8 cellular contexts compared by ENCODE assay signal in the genomic region with DNA sequence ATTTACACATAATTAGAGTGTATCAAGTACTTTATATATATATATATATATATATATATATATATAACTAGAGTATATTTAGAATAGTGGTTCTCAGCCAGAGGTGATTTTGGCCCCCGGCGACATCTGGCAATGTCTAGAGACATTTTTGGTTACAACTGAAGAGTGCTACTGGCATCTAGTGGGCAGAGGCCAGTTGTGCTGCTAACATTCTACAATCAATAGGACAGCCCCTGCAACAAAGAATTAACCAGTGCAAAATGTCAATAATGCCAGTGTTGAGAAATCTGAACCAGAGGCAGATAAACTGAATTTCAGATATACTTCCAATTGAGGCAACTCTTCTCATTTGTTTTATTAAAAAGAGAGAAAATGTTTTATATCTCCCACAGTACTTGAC. TPM values are rescaled to one million over a fixed set of nuclear protein-coding genes. Genes with fewer than 3 reads are reported as not detected.
DNase-seq lines count a peak whose midpoint lies in the region; ATAC-seq, FAIRE-seq and TF ChIP-seq lines count a peak whose summit lies in the region.

No MANE protein-coding gene starts in this region.

- H3K79me2 ChIP-seq in OCI-LY3 (ENCODE audit: low read length) = peaks cover 80% of the 10 kb centered on the region

- DNase-seq in stimulated activated naive CD8-positive, alpha-beta T cell treated with anti-CD3 and anti-CD28 coated beads, Interleukin-15, amount 100 ng/mL, for 72 hours = no peak
- no peak for DNase-seq in stimulated activated naive CD8-positive, alpha-beta T cell treated with anti-CD3 and anti-CD28 coated beads, Interleukin-15, Interleukin-2, amounts not matched to agents 100 U/mL and 50 U/mL, for 24 hours
- DNase-seq in coronary artery (ENCODE audit: low spot score) = no peak
- peak in 7 of 10 donors; percentile 5 to 63 (median 22) for DNase-seq in naive thymus-derived CD8-positive, alpha-beta T cell
- DNase-seq in HTR-8/SVneo (ENCODE audit: insufficient read length, low spot score) = no peak

- peak; percentile 58 for ATAC-seq in stimulated activated naive CD8-positive, alpha-beta T cell treated with anti-CD3 and anti-CD28 coated beads, Interleukin-15, amount 100 ng/mL, for 72 hours
- no peak for ATAC-seq in stimulated activated naive CD8-positive, alpha-beta T cell treated with anti-CD3 and anti-CD28 coated beads, Interleukin-15, Interleukin-2, amounts not matched to agents 100 U/mL and 50 U/mL, for 24 hours
- peak; percentile 76 for ATAC-seq in HG02678 (IDR thresholded peaks at IDR 0.05; ENCODE audit: unreplicated experiment)
- peak; percentile 65 to 72 for ATAC-seq in naive thymus-derived CD8-positive, alpha-beta T cell
- ATAC-seq in GM19328 (IDR thresholded peaks at IDR 0.05; ENCODE audit: unreplicated experiment) = no peak

- peaks cover 86% of the 10 kb centered on the region for H3K36me3 ChIP-seq in OCI-LY3 (replicated peaks; ENCODE audit: low read depth, low read length)

- FAIRE-seq in HTR-8/SVneo (lab: Jason Lieb, UNC) = no peak

- H3K27ac ChIP-seq in OCI-LY3 (ENCODE audit: low read length) (no peak overlapping the region), coronary artery (no peak overlapping the region)

- peaks cover 4 to 90% (median 22%) of the 10 kb centered on the region in 3 donors for H3K36me3 Mint-ChIP-seq in naive thymus-derived CD8-positive, alpha-beta T cell

- peaks cover 37% of the 10 kb centered on the region for H3K4me1 Mint-ChIP-seq in stimulated activated naive CD8-positive, alpha-beta T cell treated with anti-CD3 and anti-CD28 coated beads, Interleukin-15, amount 100 ng/mL, for 72 hours
- peaks cover 9 to 68% (median 52%) of the 10 kb centered on the region in 4 donors for H3K4me1 Mint-ChIP-seq in naive thymus-derived CD8-positive, alpha-beta T cell

- no peak overlapping the region for H3K4me2 ChIP-seq in OCI-LY3 (ENCODE audit: low read length)

- TF ChIP-seq CTCF in OCI-LY3 (IDR thresholded peaks at IDR 0.05; ENCODE audit: low read depth, low read length) (peak; percentile 44; the same call in 1 of the 2 replicates), coronary artery (IDR thresholded peaks at IDR 0.05) (peak; percentile 21)

- no peak overlapping the region for H3K9ac ChIP-seq in OCI-LY3 (ENCODE audit: low read length)

- H3K27ac Mint-ChIP-seq in stimulated activated naive CD8-positive, alpha-beta T cell treated with anti-CD3 and anti-CD28 coated beads, Interleukin-15, amount 100 ng/mL, for 72 hours = no peak overlapping the region
- H3K27ac Mint-ChIP-seq in naive thymus-derived CD8-positive, alpha-beta T cell = no peak overlapping the region

- H3K4me3 ChIP-seq in OCI-LY3 (ENCODE audit: low read length) (no peak overlapping the region), coronary artery (no peak overlapping the region)

- H3K27me3 Mint-ChIP-seq in stimulated activated naive CD8-positive, alpha-beta T cell treated with anti-CD3 and anti-CD28 coated beads, Interleukin-15, amount 100 ng/mL, for 72 hours = no peaks in the 10 kb centered on the region
- H3K27me3 Mint-ChIP-seq in naive thymus-derived CD8-positive, alpha-beta T cell = no peaks in the 10 kb centered on the region

- no peak overlapping the region for H2AFZ ChIP-seq in OCI-LY3 (ENCODE audit: low read depth, low read length)

- H3K27me3 ChIP-seq in OCI-LY3 (ENCODE audit: low read depth, low read length) = no peaks in the 10 kb centered on the region

- peaks cover 57% of the 10 kb centered on the region for H4K20me1 ChIP-seq in OCI-LY3 (ENCODE audit: insufficient read depth, low read length)

- peaks cover 23% of the 10 kb centered on the region for H3K4me1 ChIP-seq in OCI-LY3 (ENCODE audit: low read length)

- H3K4me3 Mint-ChIP-seq in stimulated activated naive CD8-positive, alpha-beta T cell treated with anti-CD3 and anti-CD28 coated beads, Interleukin-15, amount 100 ng/mL, for 72 hours = no peak overlapping the region
- peak overlapping the region in 1 of 10 donors; percentile 7 for H3K4me3 Mint-ChIP-seq in naive thymus-derived CD8-positive, alpha-beta T cell

- POLR2A ChIA-PET in naive thymus-derived CD8-positive, alpha-beta T cell (lab: Charles Lee) = no interaction called here

- H3K9me3 ChIP-seq in OCI-LY3 (ENCODE audit: insufficient read depth, low read length) = peaks cover 10% of the 10 kb centered on the region; the same call in 1 of the 2 replicates

- H3K9me3 Mint-ChIP-seq in stimulated activated naive CD8-positive, alpha-beta T cell treated with anti-CD3 and anti-CD28 coated beads, Interleukin-15, amount 100 ng/mL, for 72 hours = no peaks in the 10 kb centered on the region
- H3K9me3 Mint-ChIP-seq in naive thymus-derived CD8-positive, alpha-beta T cell = no peaks in the 10 kb centered on the region

RNA-seq across cellular contexts. Expression of a gene that starts 8.9 kb away (rescaled TPM):
- total RNA-seq in naive thymus-derived CD8-positive, alpha-beta T cell = 10 to 100 TPM; 30.4 to 32.1 TPM
- 1 to 10 TPM; 7.2 to 8.9 (median 8.8) TPM for polyA plus RNA-seq in naive thymus-derived CD8-positive, alpha-beta T cell

Comparison
In these comparisons a context has a peak if more than half of its experiments do, and no peak if none do; other contexts are left out.
1. ATAC-seq: peak in stimulated activated naive CD8-positive, alpha-beta T cell treated with anti-CD3 and anti-CD28 coated beads, Interleukin-15, amount 100 ng/mL, for 72 hours (single experiment), HG02678 (single experiment) and naive thymus-derived CD8-positive, alpha-beta T cell (2 of 2); none in stimulated activated naive CD8-positive, alpha-beta T cell treated with anti-CD3 and anti-CD28 coated beads, Interleukin-15, Interleukin-2, amounts not matched to agents 100 U/mL and 50 U/mL, for 24 hours (single experiment) and GM19328 (single experiment).
2. DNase-seq: peak in naive thymus-derived CD8-positive, alpha-beta T cell (7 of 10); none in stimulated activated naive CD8-positive, alpha-beta T cell treated with anti-CD3 and anti-CD28 coated beads, Interleukin-15, amount 100 ng/mL, for 72 hours (0 of 2), stimulated activated naive CD8-positive, alpha-beta T cell treated with anti-CD3 and anti-CD28 coated beads, Interleukin-15, Interleukin-2, amounts not matched to agents 100 U/mL and 50 U/mL, for 24 hours (single experiment), coronary artery (single experiment) and HTR-8/SVneo (single experiment).